In genomic region chr5:159609359-159609758, GRCh38 we compare ENCODE assay signal across 18 cellular contexts.
A peak's percentile ranks its signal among the peaks of the same experiment; 100 is the strongest.
DNase-seq lines count a peak whose midpoint lies in the region; ATAC-seq, FAIRE-seq and TF ChIP-seq lines count a peak whose summit lies in the region.
"Had no signal": no experiment of that assay in that cellular context is flagged by ENCODE, and none has a peak within 500 bp of the region (broad histone marks: within the 10 kb centered on the region; RNA-seq: fewer than 3 reads in every experiment).

No MANE protein-coding gene starts in this region.

- FAIRE-seq in A549 (lab: Jason Lieb, UNC) (no peak), frontal cortex (lab: Jason Lieb, UNC) (peak; percentile 10), GM19239 (lab: Jason Lieb, UNC) (no peak)
- FAIRE-seq: A204.1, D721Med, G401.6, GM12892, H54 had no signal

- TF ChIP-seq EP300 in A549 (IDR thresholded peaks at IDR 0.05): no peak

- TF ChIP-seq CTCF in A549 (IDR thresholded peaks at IDR 0.05) (no peak), dorsolateral prefrontal cortex (IDR thresholded peaks at IDR 0.05 in 54 of 56, conservative IDR thresholded peaks at IDR 0.05 in 2 of 56; ENCODE audit: low read depth in 1 of 56, partially characterized antibody in 56 of 56) (no peak)

- intact Hi-C loops in dorsolateral prefrontal cortex (cut with DNase I): no loop called here

- H3K4me1 ChIP-seq in A549 (no peaks in the 10 kb centered on the region), GM23248 (ENCODE audit: insufficient read depth) (peaks cover 8% of the 10 kb centered on the region; the same call in 1 of the 2 replicates), adipocyte (ENCODE audit: control insufficient read depth, insufficient read depth, low read length) (peaks cover 13% of the 10 kb centered on the region)

- DNase-seq in A549 (ENCODE audit: low read depth in 1 of 2, low spot score in 1 of 2) (no peak), GM23248 (peak; percentile 30), adipocyte (ENCODE audit: low read depth) (peak; percentile 8), frontal cortex (ENCODE audit: low spot score in 2 of 2) (no peak), NOMO-1 treated with dmso at 0.1 percent for 144 hours (lab: John Stamatoyannopoulos, UW; ENCODE audit: unreplicated experiment) (no peak), GM19239 (ENCODE audit: insufficient read length, low spot score) (no peak), dorsolateral prefrontal cortex (no peak)
- DNase-seq: CD8-positive, alpha-beta T cell; COR-L47; DMS153; DMS79 treated with DMSO at 0.1 percent for 48 hours; EL had no signal

- in situ Hi-C loops in GM23248 (cut with MboI): no loop called here

- H3F3A ChIP-seq in GM23248 (ENCODE audit: insufficient read depth): no peaks in the 10 kb centered on the region

- no peak for TF ChIP-seq POLR2A in A549 (IDR thresholded peaks at IDR 0.05; ENCODE audit: low read length)

- H3K9me3 ChIP-seq in A549 (no peaks in the 10 kb centered on the region), GM23248 (ENCODE audit: low read depth) (no peaks in the 10 kb centered on the region), adipocyte (ENCODE audit: control insufficient read depth, low read length) (no peaks in the 10 kb centered on the region)

- H3K9ac ChIP-seq in GM23248: no peak overlapping the region
- no peak overlapping the region for H3K9ac ChIP-seq in adipocyte (ENCODE audit: low read length)

- no peak overlapping the region for H2AFZ ChIP-seq in GM23248

- no peak for ATAC-seq in A549
- ATAC-seq: CD8-positive, alpha-beta T cell had no signal

- no peaks in the 10 kb centered on the region for H4K20me1 ChIP-seq in GM23248 (ENCODE audit: insufficient read depth)

- H3K36me3 ChIP-seq in GM23248 (ENCODE audit: low read depth): no peaks in the 10 kb centered on the region
- H3K36me3 ChIP-seq in adipocyte (ENCODE audit: control insufficient read depth, insufficient read depth, low read length, severe bottlenecking): no peaks in the 10 kb centered on the region

- no peak overlapping the region for H3K4me2 ChIP-seq in A549
- no peak overlapping the region for H3K4me2 ChIP-seq in GM23248 (ENCODE audit: unreplicated experiment)

- H3K27me3 ChIP-seq in GM23248 (replicated peaks; ENCODE audit: insufficient read depth) (no peaks in the 10 kb centered on the region; the same call in 1 of the 2 replicates), adipocyte (replicated peaks; ENCODE audit: control insufficient read depth, insufficient read depth, low read length) (no peaks in the 10 kb centered on the region), dorsolateral prefrontal cortex (no peaks in the 10 kb centered on the region)

- no peaks in the 10 kb centered on the region for H3K9me2 ChIP-seq in GM23248 (ENCODE audit: insufficient read depth)

- H3K4me3 ChIP-seq in A549 (no peak overlapping the region), GM23248 (no peak overlapping the region), adipocyte (ENCODE audit: low read length) (no peak overlapping the region), dorsolateral prefrontal cortex (no peak overlapping the region)

- 80% methylated on average over 4 of the region's 4 CpGs for WGBS in A549 (ENCODE audit: missing lambda C conversion rate)
- WGBS in GM23248 (ENCODE audit: low coverage in 1 of 2, low lambda C conversion rate in 2 of 2, missing lambda C conversion rate in 2 of 2), 2 experiments: 75 to 83% methylated on average over 4 of the region's 4 CpGs

- TF ChIP-seq RAD21 in A549 (conservative IDR thresholded peaks at IDR 0.05 in 1 of 2, IDR thresholded peaks at IDR 0.05 in 1 of 2): no peak

- H3K79me2 ChIP-seq in GM23248 (ENCODE audit: insufficient read depth): no peaks in the 10 kb centered on the region

- H3K27ac ChIP-seq in A549: no peak overlapping the region
- H3K27ac ChIP-seq in GM23248: no peak overlapping the region
- H3K27ac ChIP-seq in dorsolateral prefrontal cortex: no peak overlapping the region
- H3K27ac ChIP-seq: HL-60 had no signal

- CTCF ChIA-PET in A549 (lab: Yijun Ruan, JAX): no interaction called here

- POLR2A ChIA-PET in A549 (lab: Yijun Ruan, JAX): no interaction called here

TF ChIP-seq in A549, 52 proteins besides CTCF, POLR2A, EP300 and RAD21:
- TF ChIP-seq FOSL2 (IDR thresholded peaks at IDR 0.05): no peak
- TF ChIP-seq FOSL2 (CRISPR knock-in tag; IDR thresholded peaks at IDR 0.05): peak; percentile 58; the same call in 1 of the 2 replicates
- no peak for TF ChIP-seq SMC3 (IDR thresholded peaks at IDR 0.05)

Comparison
In these comparisons a context has a peak if more than half of its experiments do, and no peak if none do; other contexts are left out.
1. DNase-seq: peak in GM23248 (single experiment) and adipocyte (single experiment); none in A549 (0 of 2), frontal cortex (0 of 2), NOMO-1 treated with dmso at 0.1 percent for 144 hours (single experiment), GM19239 (single experiment) and dorsolateral prefrontal cortex (0 of 10).